ENCODE assay signal across 11 cellular contexts in genomic region chr11:12232819-12233601, GRCh38.
DNase-seq lines count a peak whose midpoint lies in the region; ATAC-seq and TF ChIP-seq lines count a peak whose summit lies in the region.
"Had no signal": no experiment of that assay in that cellular context is flagged by ENCODE, and none has a peak within 500 bp of the region (broad histone marks: within the 10 kb centered on the region; RNA-seq: fewer than 3 reads in every experiment).

No MANE protein-coding gene starts in this region.

- DNase-seq in AG09309 (ENCODE audit: low read depth) (peak; percentile 81), PC-3 (peak; percentile 75), dermis blood vessel endothelial cell (peak; percentile 90), non-pigmented ciliary epithelial cell (ENCODE audit: low read depth) (peak; percentile 92), NOMO-1 treated with dmso at 0.1 percent for 144 hours (lab: John Stamatoyannopoulos, UW; ENCODE audit: unreplicated experiment) (no peak), DMS53 treated with DMSO at 0.1 percent for 48 hours (lab: John Stamatoyannopoulos, UW; ENCODE audit: unreplicated experiment) (no peak)
- no peak for DNase-seq in activated naive CD8-positive, alpha-beta T cell treated with anti-CD3 and anti-CD28 coated beads for 36 hours
- DNase-seq: COR-L47, MM.1S had no signal

- H3K9me3 Mint-ChIP-seq in activated naive CD8-positive, alpha-beta T cell treated with anti-CD3 and anti-CD28 coated beads for 36 hours, result no peaks in the 10 kb centered on the region
- H3K9me3 Mint-ChIP-seq: memory B cell had no signal

- CTCF ChIA-PET in PC-3 (lab: Charles Lee), result interaction anchor here (0.6 kb wide), 1 partner anchor 107 kb away, joined by 4 read pairs; no protein-coding TSS in a partner anchor

- peak overlapping the region; percentile 60 for H3K9ac ChIP-seq in PC-3 (ENCODE audit: low read length)

- TF ChIP-seq CTCF in AG09309 (IDR thresholded peaks at IDR 0.05; ENCODE audit: control insufficient read depth, insufficient read depth, low read depth, low read length, missing control alignments) (no peak), PC-3 (conservative IDR thresholded peaks at IDR 0.05; ENCODE audit: low read depth, low read length) (no peak)

- H3K27me3 ChIP-seq in PC-3 (ENCODE audit: low read length), result no peaks in the 10 kb centered on the region

- H3K27me3 Mint-ChIP-seq in activated naive CD8-positive, alpha-beta T cell treated with anti-CD3 and anti-CD28 coated beads for 36 hours, result no peaks in the 10 kb centered on the region

- peak overlapping the region; percentile 18; the same call in 1 of the 2 replicates for H3K4me2 ChIP-seq in PC-3 (ENCODE audit: low read length)

- H3K4me3 Mint-ChIP-seq in activated naive CD8-positive, alpha-beta T cell treated with anti-CD3 and anti-CD28 coated beads for 36 hours, result no peak overlapping the region
- H3K4me3 Mint-ChIP-seq: memory B cell had no signal

- no peak overlapping the region for H3K27ac Mint-ChIP-seq in activated naive CD8-positive, alpha-beta T cell treated with anti-CD3 and anti-CD28 coated beads for 36 hours
- H3K27ac Mint-ChIP-seq: memory B cell had no signal

- H3K4me1 Mint-ChIP-seq in activated naive CD8-positive, alpha-beta T cell treated with anti-CD3 and anti-CD28 coated beads for 36 hours, result peaks cover 24% of the 10 kb centered on the region
- H3K4me1 Mint-ChIP-seq: memory B cell had no signal

- TSS peak; percentile 42 for BruUV-seq in PC-3 (replicated peaks; lab: Mats Ljungman, UMichigan)

- H3K4me1 ChIP-seq in PC-3 (ENCODE audit: insufficient read depth, low read length), result peaks cover 66% of the 10 kb centered on the region

- peak overlapping the region; percentile 97 for H3K27ac ChIP-seq in PC-3 (ENCODE audit: low read length)

- H3K36me3 Mint-ChIP-seq in activated naive CD8-positive, alpha-beta T cell treated with anti-CD3 and anti-CD28 coated beads for 36 hours, result peaks cover 37% of the 10 kb centered on the region
- H3K36me3 Mint-ChIP-seq: memory B cell had no signal

- ATAC-seq in PC-3 (peak; percentile 54), GM18498 (IDR thresholded peaks at IDR 0.05; ENCODE audit: unreplicated experiment) (no peak)

- no peak overlapping the region for H2AFZ ChIP-seq in PC-3 (ENCODE audit: low read length)

- H3K36me3 ChIP-seq in PC-3 (ENCODE audit: low read depth, low read length), result peaks cover 36% of the 10 kb centered on the region

- intact Hi-C loops in PC-3 (cut with micrococcal nuclease), result loop anchor here (1.0 to 2.0 kb wide), 2 partner anchors 50 to 69 kb away; no protein-coding TSS in a partner anchor

- no peaks in the 10 kb centered on the region for H3F3A ChIP-seq in PC-3 (ENCODE audit: low read length, unreplicated experiment)

- no peak overlapping the region for H3K4me3 ChIP-seq in AG09309 (ENCODE audit: control insufficient read depth, low read depth, low read length)
- H3K4me3 ChIP-seq in PC-3 (ENCODE audit: low read length), result no peak overlapping the region

- H3K9me2 ChIP-seq in PC-3 (replicated peaks; ENCODE audit: low read length), result no peaks in the 10 kb centered on the region

- no peaks in the 10 kb centered on the region for H4K20me1 ChIP-seq in PC-3 (ENCODE audit: low read length)

- H3K9me3 ChIP-seq in PC-3 (ENCODE audit: low read length), result no peaks in the 10 kb centered on the region

- POLR2A ChIA-PET in PC-3 (lab: Charles Lee; ENCODE audit: unreplicated experiment), result interaction anchor here (0.8 to 1.0 kb wide), 2 partner anchors 8 to 69 kb away, joined by 3 to 6 read pairs; no protein-coding TSS in a partner anchor

- no peaks in the 10 kb centered on the region for H3K79me2 ChIP-seq in PC-3 (ENCODE audit: low read length)

Comparison
In these comparisons a context has a peak if more than half of its experiments do, and no peak if none do; other contexts are left out.
1. DNase-seq: peak in AG09309 (single experiment), PC-3 (single experiment), dermis blood vessel endothelial cell (single experiment) and non-pigmented ciliary epithelial cell (single experiment); none in NOMO-1 treated with dmso at 0.1 percent for 144 hours (single experiment), activated naive CD8-positive, alpha-beta T cell treated with anti-CD3 and anti-CD28 coated beads for 36 hours (single experiment) and DMS53 treated with DMSO at 0.1 percent for 48 hours (single experiment).